ENCODE assay signal across 19 cellular contexts in genomic region chr12:110006115-110006514, GRCh38. TPM values are rescaled to one million over a fixed set of nuclear protein-coding genes. Genes with fewer than 3 reads are reported as not detected.
DNase-seq lines count a peak whose midpoint lies in the region; ATAC-seq, FAIRE-seq and TF ChIP-seq lines count a peak whose summit lies in the region.
"Had no signal": no experiment of that assay in that cellular context is flagged by ENCODE, and none has a peak within 500 bp of the region (broad histone marks: within the 10 kb centered on the region; RNA-seq: fewer than 3 reads in every experiment).

No MANE protein-coding gene starts in this region.

- no peak for TF ChIP-seq CTCF in HepG2 (CRISPR knock-in tag; IDR thresholded peaks at IDR 0.05)
- TF ChIP-seq CTCF in right lobe of liver (IDR thresholded peaks at IDR 0.05): no peak
- TF ChIP-seq CTCF in OCI-LY7 (conservative IDR thresholded peaks at IDR 0.05; ENCODE audit: low read length): no peak
- no peak for TF ChIP-seq CTCF in thyroid gland (IDR thresholded peaks at IDR 0.05)

- no peak overlapping the region for H2AFZ ChIP-seq in HepG2 (ENCODE audit: low read length)
- H2AFZ ChIP-seq in OCI-LY7 (ENCODE audit: low read length): no peak overlapping the region

- DNase-seq in HepG2 (ENCODE audit: low spot score) (no peak), right lobe of liver (no peak), OCI-LY7 (ENCODE audit: low spot score) (no peak), thyroid gland (no peak), UCSD-AML1 (lab: John Stamatoyannopoulos, UW; ENCODE audit: unreplicated experiment) (no peak), Ammon's horn (ENCODE audit: low spot score) (no peak)
- DNase-seq in activated naive CD8-positive, alpha-beta T cell treated with anti-CD3 and anti-CD28 coated beads, Interleukin-2, amount 50 U/mL, for 24 hours: no peak
- DNase-seq: DMS79, NCI-H1417 treated with DMSO at 0.1 percent for 48 hours, NCI-H1930, NCI-H2171, NCI-H446, PC-3 had no signal

- H3K4me2 ChIP-seq in HepG2 (ENCODE audit: low read depth, low read length) (no peak overlapping the region), OCI-LY7 (ENCODE audit: low read length) (0 out of 2 replicates have a peak overlapping the region, but pooled peaks have one; percentile 91)
- H3K4me2 ChIP-seq: A549 had no signal

- H3K9me2 ChIP-seq in OCI-LY7 (ENCODE audit: insufficient read depth, low read length): no peaks in the 10 kb centered on the region

- no peaks in the 10 kb centered on the region; a peak in 1 of 5 replicates for H3K36me3 ChIP-seq in HepG2 (replicated peaks in 1 of 2; ENCODE audit: control insufficient read depth in 1 of 2, insufficient read depth in 2 of 2, low read length in 2 of 2)
- H3K36me3 ChIP-seq in right lobe of liver: no peaks in the 10 kb centered on the region
- H3K36me3 ChIP-seq in OCI-LY7 (ENCODE audit: insufficient read depth, low read length): peaks cover 65% of the 10 kb centered on the region
- no peaks in the 10 kb centered on the region for H3K36me3 ChIP-seq in thyroid gland

- ATAC-seq in HepG2 (no peak), right lobe of liver (no peak), HG02852 (IDR thresholded peaks at IDR 0.05; ENCODE audit: unreplicated experiment) (no peak)
- ATAC-seq in activated naive CD8-positive, alpha-beta T cell treated with anti-CD3 and anti-CD28 coated beads, Interleukin-2, amount 50 U/mL, for 24 hours: no peak
- ATAC-seq: A549, PC-3 had no signal

- H3K27me3 Mint-ChIP-seq in activated naive CD8-positive, alpha-beta T cell treated with anti-CD3 and anti-CD28 coated beads, Interleukin-2, amount 50 U/mL, for 24 hours: no peaks in the 10 kb centered on the region

- TF ChIP-seq EP300 in HepG2 (IDR thresholded peaks at IDR 0.05; ENCODE audit: low read depth in 2 of 2, low read length in 2 of 2): no peak
- no peak for TF ChIP-seq EP300 in HepG2 (CRISPR knock-in tag; IDR thresholded peaks at IDR 0.05; ENCODE audit: borderline replicate concordance)

- H3K4me3 ChIP-seq in HepG2 (replicated peaks in 1 of 3; ENCODE audit: insufficient read depth in 1 of 3, low read depth in 2 of 3, low read length in 3 of 3) (no peak overlapping the region), right lobe of liver (no peak overlapping the region), OCI-LY7 (ENCODE audit: low read depth, low read length, poor library complexity, severe bottlenecking) (peak overlapping the region; percentile 96), thyroid gland (replicated peaks in 1 of 3) (no peak overlapping the region)
- H3K4me3 ChIP-seq: A549, HAP-1, SJSA1 had no signal

- POLR2A ChIA-PET in HepG2 (lab: Yijun Ruan, JAX): no interaction called here
- POLR2A ChIA-PET in OCI-LY7 (lab: Charles Lee): interaction anchor here (1.9 kb wide), 1 partner anchor 10 kb away, joined by 4 read pairs; the partner anchor contains the start of gene GIT2

- no TSS peak for BruUV-seq in HepG2 (replicated peaks; lab: Mats Ljungman, UMichigan)
- BruUV-seq in OCI-LY7 (replicated peaks; lab: Mats Ljungman, UMichigan): no TSS peak

- no peaks in the 10 kb centered on the region for H4K20me1 ChIP-seq in HepG2 (ENCODE audit: insufficient read depth, low read length)
- H4K20me1 ChIP-seq in OCI-LY7 (ENCODE audit: insufficient read depth, low read length): no peaks in the 10 kb centered on the region

- no peak overlapping the region for H3K9ac ChIP-seq in HepG2 (ENCODE audit: insufficient read depth, low read depth, low read length)

- no peak for TF ChIP-seq RAD21 in HepG2 (CRISPR knock-in tag; IDR thresholded peaks at IDR 0.05)

- TF ChIP-seq POLR2A in HepG2 (IDR thresholded peaks at IDR 0.05; ENCODE audit: insufficient read depth in 1 of 2, low read depth in 2 of 2, low read length in 2 of 2) (no peak), right lobe of liver (IDR thresholded peaks at IDR 0.05) (no peak), thyroid gland (IDR thresholded peaks at IDR 0.05) (no peak)

- peak overlapping the region; percentile 18 for H3K27ac Mint-ChIP-seq in activated naive CD8-positive, alpha-beta T cell treated with anti-CD3 and anti-CD28 coated beads, Interleukin-2, amount 50 U/mL, for 24 hours

- peaks cover 23% of the 10 kb centered on the region for H3K36me3 Mint-ChIP-seq in activated naive CD8-positive, alpha-beta T cell treated with anti-CD3 and anti-CD28 coated beads, Interleukin-2, amount 50 U/mL, for 24 hours (ENCODE audit: low read depth)

- H3K27ac ChIP-seq in HepG2 (ENCODE audit: extremely low read length, insufficient read depth, low read length) (no peak overlapping the region), right lobe of liver (no peak overlapping the region), OCI-LY7 (ENCODE audit: low read depth, low read length, poor library complexity, severe bottlenecking) (peak overlapping the region; percentile 92), thyroid gland (peak overlapping the region in 2 of 3 donors; percentile 89 to 94)
- H3K27ac ChIP-seq: A549, C4-2B, RWPE1, SJSA1 had no signal

- H3K4me1 Mint-ChIP-seq in activated naive CD8-positive, alpha-beta T cell treated with anti-CD3 and anti-CD28 coated beads, Interleukin-2, amount 50 U/mL, for 24 hours: peaks cover 94% of the 10 kb centered on the region

- 97% methylated on average over 4 of the region's 4 CpGs for WGBS in HepG2 (ENCODE audit: low lambda C conversion rate)
- 96% methylated on average over 4 of the region's 4 CpGs for WGBS in right lobe of liver (ENCODE audit: insufficient coverage, low coverage, low lambda C conversion rate, missing lambda C conversion rate)
- WGBS in thyroid gland, 2 donors: 98% methylated on average over 4 of the region's 4 CpGs

- H3K79me2 ChIP-seq in HepG2 (ENCODE audit: insufficient read depth, low read length): peaks cover 39% of the 10 kb centered on the region
- peaks cover 100% of the 10 kb centered on the region for H3K79me2 ChIP-seq in OCI-LY7 (ENCODE audit: insufficient read depth, low read depth, low read length)

- in situ Hi-C loops in HepG2 (cut with HindIII; ENCODE audit: extremely low pct_ligation_motif_present, low pct_unique_long_range_greater_than_20kb): no loop called here

- intact Hi-C loops in HepG2 (cut with micrococcal nuclease; ENCODE audit: unreplicated experiment): no loop called here
- intact Hi-C loops in right lobe of liver (cut with DNase I): no loop called here
- intact Hi-C loops in OCI-LY7 (cut with micrococcal nuclease; ENCODE audit: unreplicated experiment): no loop called here
- intact Hi-C loops in thyroid gland (cut with DNase I): no loop called here

- no peak for FAIRE-seq in HepG2 (lab: Jason Lieb, UNC)
- FAIRE-seq: A549 had no signal

- H3K9me3 ChIP-seq in HepG2 (ENCODE audit: low read length) (no peaks in the 10 kb centered on the region), right lobe of liver (no peaks in the 10 kb centered on the region), OCI-LY7 (ENCODE audit: low read length) (peaks cover 20% of the 10 kb centered on the region; the same call in 1 of the 2 replicates), thyroid gland (no peaks in the 10 kb centered on the region)
- H3K9me3 ChIP-seq: A549, HAP-1, SJSA1 had no signal

- H3K9me3 Mint-ChIP-seq in activated naive CD8-positive, alpha-beta T cell treated with anti-CD3 and anti-CD28 coated beads, Interleukin-2, amount 50 U/mL, for 24 hours: peaks cover 4% of the 10 kb centered on the region

- H3K27me3 ChIP-seq in HepG2 (ENCODE audit: control insufficient read depth in 1 of 2, insufficient read depth in 2 of 2, low read length in 2 of 2) (no peaks in the 10 kb centered on the region), right lobe of liver (no peaks in the 10 kb centered on the region), thyroid gland (no peaks in the 10 kb centered on the region)
- H3K27me3 ChIP-seq: SJSA1 had no signal

- CTCF ChIA-PET in HepG2 (lab: Yijun Ruan, JAX; ENCODE audit: low intra/inter-chr PET ratio, low total read pairs) (interaction anchor here (0.6 kb wide), 1 partner anchor 101 kb away, joined by 3 read pairs; no protein-coding TSS in a partner anchor), OCI-LY7 (lab: Charles Lee; ENCODE audit: unreplicated experiment) (no interaction called here)

- H3K4me1 ChIP-seq in HepG2 (ENCODE audit: insufficient read depth, low read length) (peaks cover 38% of the 10 kb centered on the region), right lobe of liver (peaks cover 0 to 11% (median 4%) of the 10 kb centered on the region in 4 donors), OCI-LY7 (ENCODE audit: insufficient read depth, low read length, poor library complexity, severe bottlenecking) (peaks cover 98% of the 10 kb centered on the region), thyroid gland (peaks cover 31 to 68% of the 10 kb centered on the region in 2 donors)
- H3K4me1 ChIP-seq: HAP-1 had no signal

- H3K4me3 Mint-ChIP-seq in activated naive CD8-positive, alpha-beta T cell treated with anti-CD3 and anti-CD28 coated beads, Interleukin-2, amount 50 U/mL, for 24 hours: no peak overlapping the region

RNA-seq across cellular contexts. Expression of gene ANKRD13A, which starts 6.9 kb away (rescaled TPM):
- total RNA-seq in HepG2 (2016; rRNA removed; fragmentation: Illumina TruSeq; extraction: Trizol) (34.1 and 40.7 TPM in 2 replicates), right lobe of liver (10 to 100 TPM; 14.4 to 33.7 (median 24.6) TPM), OCI-LY7 (2022) (208 and 216 TPM in 2 replicates), thyroid gland (100 to 1,000 TPM; 125 to 167 (median 137) TPM)
- 19.2 and 22.0 TPM in 2 replicates for total RNA-seq in HepG2 (2016; cell fraction: cytosol; rRNA removed; fragmentation: Illumina TruSeq; extraction: Trizol; ENCODE audit: low read depth)
- total RNA-seq in HepG2 (2016; cell fraction: insoluble cytoplasmic fraction; rRNA removed; fragmentation: Illumina TruSeq; extraction: Trizol): 35.8 and 44.1 TPM in 2 replicates
- 36.6 and 37.4 TPM in 2 replicates for total RNA-seq in HepG2 (2016; cell fraction: membrane; rRNA removed; fragmentation: Illumina TruSeq; extraction: Trizol)
- 27.2 and 29.0 TPM in 2 replicates for total RNA-seq in HepG2 (2016; cell fraction: nucleus; rRNA removed; fragmentation: Illumina TruSeq; extraction: Trizol)
- polyA plus RNA-seq in HepG2 (2011; rRNA removed): 41.6 and 51.0 TPM in 2 replicates
- polyA plus RNA-seq in HepG2 (2011; cell fraction: cytosol; rRNA removed): 36.8 and 47.0 TPM in 2 replicates
- 90.0 and 92.3 TPM in 2 replicates for polyA plus RNA-seq in HepG2 (2011; cell fraction: nucleus; rRNA removed)
- polyA plus RNA-seq in HepG2 (2012): 36.3 and 37.0 TPM in 2 replicates
- 6.9 and 7.4 TPM in 2 replicates for polyA plus RNA-seq in HepG2 (2016; cell fraction: cytosol; fragmentation: Illumina TruSeq; extraction: Trizol; ENCODE audit: low read depth)
- 32.2 and 35.3 TPM in 2 replicates for polyA plus RNA-seq in HepG2 (2016; cell fraction: insoluble cytoplasmic fraction; fragmentation: Illumina TruSeq; extraction: Trizol; ENCODE audit: low read depth)
- polyA plus RNA-seq in HepG2 (2016; cell fraction: membrane; fragmentation: Illumina TruSeq; extraction: Trizol; ENCODE audit: low read depth): 19.0 and 20.8 TPM in 2 replicates
- 53.7 and 57.1 TPM in 2 replicates for polyA plus RNA-seq in HepG2 (2016; cell fraction: nucleus; fragmentation: Illumina TruSeq; extraction: Trizol; ENCODE audit: insufficient read depth, low read depth)
- polyA minus RNA-seq in HepG2 (2011; rRNA and poly(A)+ RNA removed; ENCODE audit: low replicate concordance): 40.3 and 72.5 TPM in 2 replicates
- 27.5 and 31.2 TPM in 2 replicates for polyA minus RNA-seq in HepG2 (2011; cell fraction: cytosol; rRNA and poly(A)+ RNA removed)
- polyA minus RNA-seq in HepG2 (2011; cell fraction: nucleus; rRNA and poly(A)+ RNA removed): 41.3 and 58.9 TPM in 2 replicates
- 135 and 140 TPM in 2 replicates for total RNA-seq in OCI-LY7 (2014; rRNA removed; shearing (Covaris generic))

RNA-seq across cellular contexts. Expression of gene GIT2, which starts 9.9 kb away (rescaled TPM):
- total RNA-seq in HepG2 (2016; rRNA removed; fragmentation: Illumina TruSeq; extraction: Trizol) (15.2 and 18.4 TPM in 2 replicates), right lobe of liver (10 to 100 TPM; 13.3 to 24.8 (median 16.8) TPM), OCI-LY7 (2022) (123 and 124 TPM in 2 replicates), thyroid gland (10 to 100 TPM; 54.4 to 69.4 (median 60.1) TPM)
- 6.4 and 7.3 TPM in 2 replicates for total RNA-seq in HepG2 (2016; cell fraction: cytosol; rRNA removed; fragmentation: Illumina TruSeq; extraction: Trizol; ENCODE audit: low read depth)
- total RNA-seq in HepG2 (2016; cell fraction: insoluble cytoplasmic fraction; rRNA removed; fragmentation: Illumina TruSeq; extraction: Trizol): 14.1 and 17.8 TPM in 2 replicates
- total RNA-seq in HepG2 (2016; cell fraction: membrane; rRNA removed; fragmentation: Illumina TruSeq; extraction: Trizol): 9.0 and 9.5 TPM in 2 replicates
- total RNA-seq in HepG2 (2016; cell fraction: nucleus; rRNA removed; fragmentation: Illumina TruSeq; extraction: Trizol): 31.9 and 34.5 TPM in 2 replicates
- 18.7 and 19.8 TPM in 2 replicates for polyA plus RNA-seq in HepG2 (2011; rRNA removed)
- 9.5 and 12.3 TPM in 2 replicates for polyA plus RNA-seq in HepG2 (2011; cell fraction: cytosol; rRNA removed)
- polyA plus RNA-seq in HepG2 (2011; cell fraction: nucleus; rRNA removed): 50.5 and 56.5 TPM in 2 replicates
- polyA plus RNA-seq in HepG2 (2012): 14.5 and 15.2 TPM in 2 replicates
- 0.65 and 0.83 TPM in 2 replicates for polyA plus RNA-seq in HepG2 (2016; cell fraction: cytosol; fragmentation: Illumina TruSeq; extraction: Trizol; ENCODE audit: low read depth)
- 11.7 and 12.8 TPM in 2 replicates for polyA plus RNA-seq in HepG2 (2016; cell fraction: insoluble cytoplasmic fraction; fragmentation: Illumina TruSeq; extraction: Trizol; ENCODE audit: low read depth)
- 2.2 and 2.5 TPM in 2 replicates for polyA plus RNA-seq in HepG2 (2016; cell fraction: membrane; fragmentation: Illumina TruSeq; extraction: Trizol; ENCODE audit: low read depth)
- 59.1 and 66.0 TPM in 2 replicates for polyA plus RNA-seq in HepG2 (2016; cell fraction: nucleus; fragmentation: Illumina TruSeq; extraction: Trizol; ENCODE audit: insufficient read depth, low read depth)
- polyA minus RNA-seq in HepG2 (2011; rRNA and poly(A)+ RNA removed; ENCODE audit: low replicate concordance): 26.7 and 35.9 TPM in 2 replicates
- polyA minus RNA-seq in HepG2 (2011; cell fraction: cytosol; rRNA and poly(A)+ RNA removed): 11.9 and 13.6 TPM in 2 replicates
- 90.6 and 102 TPM in 2 replicates for polyA minus RNA-seq in HepG2 (2011; cell fraction: nucleus; rRNA and poly(A)+ RNA removed)
- total RNA-seq in OCI-LY7 (2014; rRNA removed; shearing (Covaris generic)): 57.1 and 60.6 TPM in 2 replicates

RNA-seq across cellular contexts. Expression of gene C12orf76, which starts 42.2 kb away (rescaled TPM):
- total RNA-seq in HepG2 (2016; rRNA removed; fragmentation: Illumina TruSeq; extraction: Trizol) (15.8 and 16.9 TPM in 2 replicates), right lobe of liver (10 to 100 TPM in 1 of 6 experiments, 1 to 10 TPM in 5; 3.0 to 10.1 (median 6.4) TPM), OCI-LY7 (2022) (24.1 and 36.6 TPM in 2 replicates), thyroid gland (10 to 100 TPM; 16.1 to 41.5 (median 21.9) TPM)
- total RNA-seq in HepG2 (2016; cell fraction: cytosol; rRNA removed; fragmentation: Illumina TruSeq; extraction: Trizol; ENCODE audit: low read depth): 6.8 and 8.8 TPM in 2 replicates
- total RNA-seq in HepG2 (2016; cell fraction: insoluble cytoplasmic fraction; rRNA removed; fragmentation: Illumina TruSeq; extraction: Trizol): 13.7 and 15.4 TPM in 2 replicates
- 17.6 and 19.4 TPM in 2 replicates for total RNA-seq in HepG2 (2016; cell fraction: membrane; rRNA removed; fragmentation: Illumina TruSeq; extraction: Trizol)
- 13.3 and 15.3 TPM in 2 replicates for total RNA-seq in HepG2 (2016; cell fraction: nucleus; rRNA removed; fragmentation: Illumina TruSeq; extraction: Trizol)
- 38.4 and 40.6 TPM in 2 replicates for polyA plus RNA-seq in HepG2 (2011; rRNA removed)
- 34.5 and 40.6 TPM in 2 replicates for polyA plus RNA-seq in HepG2 (2011; cell fraction: cytosol; rRNA removed)
- polyA plus RNA-seq in HepG2 (2011; cell fraction: nucleus; rRNA removed): 18.0 and 31.2 TPM in 2 replicates
- polyA plus RNA-seq in HepG2 (2012): 33.1 and 35.3 TPM in 2 replicates
- 9.1 and 11.1 TPM in 2 replicates for polyA plus RNA-seq in HepG2 (2016; cell fraction: cytosol; fragmentation: Illumina TruSeq; extraction: Trizol; ENCODE audit: low read depth)
- polyA plus RNA-seq in HepG2 (2016; cell fraction: insoluble cytoplasmic fraction; fragmentation: Illumina TruSeq; extraction: Trizol; ENCODE audit: low read depth): 14.2 and 15.0 TPM in 2 replicates
- polyA plus RNA-seq in HepG2 (2016; cell fraction: membrane; fragmentation: Illumina TruSeq; extraction: Trizol; ENCODE audit: low read depth): 15.2 and 16.5 TPM in 2 replicates
- polyA plus RNA-seq in HepG2 (2016; cell fraction: nucleus; fragmentation: Illumina TruSeq; extraction: Trizol; ENCODE audit: insufficient read depth, low read depth): 31.0 and 32.0 TPM in 2 replicates
- 7.5 and 15.0 TPM in 2 replicates for polyA minus RNA-seq in HepG2 (2011; rRNA and poly(A)+ RNA removed; ENCODE audit: low replicate concordance)
- 17.7 and 19.8 TPM in 2 replicates for polyA minus RNA-seq in HepG2 (2011; cell fraction: cytosol; rRNA and poly(A)+ RNA removed)
- 12.7 and 15.9 TPM in 2 replicates for polyA minus RNA-seq in HepG2 (2011; cell fraction: nucleus; rRNA and poly(A)+ RNA removed)
- 17.0 and 24.4 TPM in 2 replicates for total RNA-seq in OCI-LY7 (2014; rRNA removed; shearing (Covaris generic))

Comparison
In these comparisons a context has a peak if more than half of its experiments do, and no peak if none do; other contexts are left out.
1. H3K27ac ChIP-seq: peak in OCI-LY7 (single experiment) and thyroid gland (2 of 3); none in HepG2 (single experiment) and right lobe of liver (0 of 3).